In the genomic region with DNA sequence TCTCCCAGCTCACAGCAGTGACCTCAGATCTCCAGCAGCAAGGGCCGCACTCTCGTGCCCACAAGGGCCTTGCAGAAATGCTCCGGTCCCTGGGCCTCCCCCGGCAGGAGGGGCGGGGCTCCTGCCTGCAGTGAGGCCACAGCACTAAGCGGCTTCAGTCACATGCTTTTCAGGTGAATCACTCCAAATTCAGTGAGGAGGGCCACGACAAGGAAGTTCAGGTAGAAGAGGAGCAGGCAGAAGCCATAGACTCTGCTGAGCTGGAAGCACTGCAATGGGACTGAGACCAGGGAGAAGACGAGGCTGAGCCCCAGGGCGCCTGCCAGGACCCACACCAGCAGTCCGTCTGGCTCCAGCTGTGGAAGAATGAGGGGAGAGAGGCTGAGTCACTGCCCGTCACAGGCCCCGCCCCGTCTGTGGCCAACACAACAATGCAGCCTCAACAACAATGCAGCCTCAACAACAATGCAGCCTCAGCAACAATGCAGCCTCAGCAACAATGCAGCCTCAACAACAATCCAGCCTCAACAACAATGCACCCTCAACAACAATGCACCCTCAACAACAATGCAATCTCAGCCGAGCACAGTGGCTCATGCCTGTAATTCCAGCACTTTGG, we compare ENCODE assay signal across 8 cellular contexts. TPM values are rescaled to one million over a fixed set of nuclear protein-coding genes. Genes with fewer than 3 reads are reported as not detected.
DNase-seq lines count a peak whose midpoint lies in the region; ATAC-seq and TF ChIP-seq lines count a peak whose summit lies in the region.

No MANE protein-coding gene starts in this region.

- peaks cover 17% of the 10 kb centered on the region for H3K4me1 Mint-ChIP-seq in activated naive CD8-positive, alpha-beta T cell (ENCODE audit: low read depth)
- peaks cover 8% of the 10 kb centered on the region for H3K4me1 Mint-ChIP-seq in activated naive CD8-positive, alpha-beta T cell treated with anti-CD3 and anti-CD28 coated beads, Interleukin-2, amount 50 U/mL, for 24 hours
- peaks cover 33% of the 10 kb centered on the region for H3K4me1 Mint-ChIP-seq in brain

- peak overlapping the region in 1 of 2 donors; percentile 77 for H3K27ac ChIP-seq in testis

- no peak for ATAC-seq in activated naive CD8-positive, alpha-beta T cell treated with anti-CD3 and anti-CD28 coated beads, Interleukin-2, amount 50 U/mL, for 24 hours
- no peak for ATAC-seq in HG02571 (IDR thresholded peaks at IDR 0.05; ENCODE audit: unreplicated experiment)

- no peak for TF ChIP-seq POLR2A in testis (IDR thresholded peaks at IDR 0.05)

- H3K27me3 ChIP-seq in testis, result no peaks in the 10 kb centered on the region

- peak overlapping the region; percentile 54 for H3K27ac Mint-ChIP-seq in activated naive CD8-positive, alpha-beta T cell
- H3K27ac Mint-ChIP-seq in activated naive CD8-positive, alpha-beta T cell treated with anti-CD3 and anti-CD28 coated beads, Interleukin-2, amount 50 U/mL, for 24 hours, result no peak overlapping the region
- peak overlapping the region in 4 of 5 experiments; percentile 23 to 63 (median 58) for H3K27ac Mint-ChIP-seq in brain

- H3K36me3 ChIP-seq in testis (ENCODE audit: low read depth, missing control alignments), result no peaks in the 10 kb centered on the region

- no peaks in the 10 kb centered on the region for H3K9me3 ChIP-seq in testis

- intact Hi-C loops in testis (cut with DNase I; ENCODE audit: low total_unique reads), result no loop called here

- H3K4me3 ChIP-seq in testis, result no peak overlapping the region

- H3K4me1 ChIP-seq in testis, result peaks cover 40% of the 10 kb centered on the region

- peaks cover 6% of the 10 kb centered on the region for H3K36me3 Mint-ChIP-seq in activated naive CD8-positive, alpha-beta T cell
- peaks cover 3% of the 10 kb centered on the region for H3K36me3 Mint-ChIP-seq in activated naive CD8-positive, alpha-beta T cell treated with anti-CD3 and anti-CD28 coated beads, Interleukin-2, amount 50 U/mL, for 24 hours (ENCODE audit: low read depth)
- H3K36me3 Mint-ChIP-seq in brain, result peaks cover 4% of the 10 kb centered on the region

- TF ChIP-seq CTCF in brain (conservative IDR thresholded peaks at IDR 0.05) (no peak), testis (IDR thresholded peaks at IDR 0.05) (no peak)

- H3K27me3 Mint-ChIP-seq in activated naive CD8-positive, alpha-beta T cell, result no peaks in the 10 kb centered on the region
- no peaks in the 10 kb centered on the region for H3K27me3 Mint-ChIP-seq in activated naive CD8-positive, alpha-beta T cell treated with anti-CD3 and anti-CD28 coated beads, Interleukin-2, amount 50 U/mL, for 24 hours
- no peaks in the 10 kb centered on the region for H3K27me3 Mint-ChIP-seq in brain

- no peak overlapping the region for H3K4me3 Mint-ChIP-seq in activated naive CD8-positive, alpha-beta T cell
- H3K4me3 Mint-ChIP-seq in activated naive CD8-positive, alpha-beta T cell treated with anti-CD3 and anti-CD28 coated beads, Interleukin-2, amount 50 U/mL, for 24 hours, result no peak overlapping the region
- H3K4me3 Mint-ChIP-seq in brain, result no peak overlapping the region

- WGBS in testis, 2 donors, result 44 to 47% methylated on average over 11 to 13 of the region's 14 CpGs

- DNase-seq in activated naive CD8-positive, alpha-beta T cell treated with anti-CD3 and anti-CD28 coated beads, Interleukin-2, amount 50 U/mL, for 24 hours, result no peak
- DNase-seq in iris pigment epithelial cell (ENCODE audit: low read depth), result peak; percentile 82
- DNase-seq in testis, result peak; percentile 46
- no peak for DNase-seq in DMS114 treated with DMSO at 0.1 percent for 48 hours (lab: John Stamatoyannopoulos, UW; ENCODE audit: unreplicated experiment)
- no peak for DNase-seq in activated CD4-positive, alpha-beta T cell treated with anti-CD3 and anti-CD28 coated beads, Interleukin-2, amount 50 U/mL, for 48 hours

- H3K9me3 Mint-ChIP-seq in activated naive CD8-positive, alpha-beta T cell (ENCODE audit: low read depth), result no peaks in the 10 kb centered on the region
- no peaks in the 10 kb centered on the region for H3K9me3 Mint-ChIP-seq in activated naive CD8-positive, alpha-beta T cell treated with anti-CD3 and anti-CD28 coated beads, Interleukin-2, amount 50 U/mL, for 24 hours
- no peaks in the 10 kb centered on the region for H3K9me3 Mint-ChIP-seq in brain

RNA-seq across cellular contexts. Expression of a gene that starts 35.2 kb away (rescaled TPM):
- polyA plus RNA-seq in brain (ENCODE audit: insufficient read depth, low read depth, low replicate concordance) (9.6 TPM), testis (ENCODE audit: insufficient read depth, low read depth, low replicate concordance) (41.2 TPM)
- 10 to 100 TPM; 78.0 to 88.3 TPM for total RNA-seq in testis

RNA-seq across cellular contexts. Expression of a gene that starts 58.7 kb away (rescaled TPM):
- polyA plus RNA-seq in brain (ENCODE audit: insufficient read depth, low read depth, low replicate concordance) (36.7 TPM), testis (ENCODE audit: insufficient read depth, low read depth, low replicate concordance) (110 TPM)
- 100 to 1,000 TPM; 120 to 126 TPM for total RNA-seq in testis

Comparison
In these comparisons a context has a peak if more than half of its experiments do, and no peak if none do; other contexts are left out.
1. DNase-seq: peak in iris pigment epithelial cell (single experiment) and testis (single experiment); none in activated naive CD8-positive, alpha-beta T cell treated with anti-CD3 and anti-CD28 coated beads, Interleukin-2, amount 50 U/mL, for 24 hours (single experiment), DMS114 treated with DMSO at 0.1 percent for 48 hours (single experiment) and activated CD4-positive, alpha-beta T cell treated with anti-CD3 and anti-CD28 coated beads, Interleukin-2, amount 50 U/mL, for 48 hours (0 of 2).